17 cellular contexts compared by ENCODE assay signal in the genomic region with DNA sequence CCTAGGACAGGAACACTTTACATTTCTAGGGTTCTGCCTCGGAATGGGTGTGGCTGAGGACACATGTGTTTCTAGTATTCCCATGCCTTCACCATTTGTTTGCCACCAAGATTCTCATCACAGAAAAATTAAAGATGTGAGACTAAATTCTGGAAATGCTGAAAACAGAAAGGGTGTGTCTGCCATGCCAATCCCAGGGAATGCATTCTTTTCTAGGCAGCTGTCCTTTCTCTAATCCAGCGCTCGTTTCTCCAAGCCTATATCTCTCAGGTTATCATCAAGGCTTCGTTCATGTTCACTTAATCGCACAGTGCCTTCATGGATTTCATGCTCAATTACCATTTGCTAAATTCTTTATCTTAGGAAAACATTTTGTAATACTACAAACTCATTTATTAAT.
"Had no signal": no experiment of that assay in that cellular context is flagged by ENCODE, and none has a peak within 500 bp of the region (broad histone marks: within the 10 kb centered on the region; RNA-seq: fewer than 3 reads in every experiment).

No MANE protein-coding gene starts in this region.

- H3K4me3 ChIP-seq: cardiac muscle cell, prostate gland, right atrium auricular region, stomach had no signal

- DNase-seq: activated CD4-positive, alpha-beta memory T cell treated with anti-CD3 and anti-CD28 coated beads for 36 hours; activated CD4-positive, alpha-beta T cell treated with anti-CD3 and anti-CD28 coated beads for 4 hours; activated gamma-delta T cell treated with Interleukin-2 at 50 U/mL for 16 hours; activated T-cell treated with anti-CD3 and anti-CD28 coated beads for 4 hours; amniotic stem cell; effector CD8-positive, alpha-beta T cell; left cardiac atrium; mesenchymal stem cell; stimulated activated CD4-positive, alpha-beta T cell treated with anti-CD3 and anti-CD28 coated beads, Interleukin-4, amount 100 ng/mL, for 24 hours; stomach; trophoblast cell had no signal

- H3K27me3 ChIP-seq: cardiac muscle cell, right atrium auricular region, stomach had no signal

- H3K4me1 ChIP-seq: prostate gland, right atrium auricular region had no signal

- H3K27ac ChIP-seq: cardiac muscle cell, prostate gland, right atrium auricular region, stomach had no signal

- H3K9me3 ChIP-seq: prostate gland, right atrium auricular region had no signal

- H3K36me3 ChIP-seq: cardiac muscle cell, prostate gland, right atrium auricular region, stomach had no signal

- ATAC-seq: esophagus mucosa; left cardiac atrium; stimulated activated effector memory CD8-positive, alpha-beta T cell treated with anti-CD3 and anti-CD28 coated beads, Interleukin-12 subunit alpha, Interleukin-12 subunit beta, amount 100 ng/mL, for 72 hours; WTC11 had no signal
